19 cellular contexts compared by ENCODE assay signal in genomic region chr18:77422974-77423373, GRCh38.
DNase-seq lines count a peak whose midpoint lies in the region; ATAC-seq and FAIRE-seq lines count a peak whose summit lies in the region.
"Had no signal": no experiment of that assay in that cellular context is flagged by ENCODE, and none has a peak within 500 bp of the region (broad histone marks: within the 10 kb centered on the region; RNA-seq: fewer than 3 reads in every experiment).

No MANE protein-coding gene starts in this region.

- H3K9me3 ChIP-seq in ectodermal cell (ENCODE audit: control insufficient read depth, low read length), result no peaks in the 10 kb centered on the region
- H3K9me3 ChIP-seq: esophagus squamous epithelium, left lung, prostate gland, upper lobe of left lung had no signal

- H3K27ac ChIP-seq in ectodermal cell (ENCODE audit: insufficient read depth, low read depth, low read length, poor library complexity, severe bottlenecking), result no peak overlapping the region
- H3K27ac ChIP-seq: brain microvascular endothelial cell, esophagus squamous epithelium, left lung, prostate gland, upper lobe of left lung had no signal

- peak overlapping the region; percentile 16 for H3K4me3 ChIP-seq in ectodermal cell (ENCODE audit: insufficient read depth, low read depth, low read length)
- H3K4me3 ChIP-seq: esophagus squamous epithelium, left lung, prostate gland, upper lobe of left lung had no signal

- ATAC-seq in GM18867 (IDR thresholded peaks at IDR 0.05; ENCODE audit: unreplicated experiment), result no peak
- ATAC-seq: left lung had no signal

- FAIRE-seq in urothelium cell line (lab: Jason Lieb, UNC) (no peak), frontal cortex (lab: Jason Lieb, UNC) (no peak)

- H3K27me3 ChIP-seq in ectodermal cell (ENCODE audit: control insufficient read depth, insufficient read depth, low read length, poor library complexity, severe bottlenecking), result no peaks in the 10 kb centered on the region
- H3K27me3 ChIP-seq: brain microvascular endothelial cell, esophagus squamous epithelium, left lung, upper lobe of left lung had no signal

- 28 to 39% methylated on average over 2 of the region's 2 CpGs for WGBS in ectodermal cell, 2 experiments

- no peaks in the 10 kb centered on the region for H3K36me3 ChIP-seq in ectodermal cell (ENCODE audit: control insufficient read depth, insufficient read depth, low read length)
- H3K36me3 ChIP-seq: brain microvascular endothelial cell, esophagus squamous epithelium, left lung, prostate gland, upper lobe of left lung had no signal

- DNase-seq in NCI-H82 (lab: John Stamatoyannopoulos, UW) (peak; percentile 5), NCI-H82 treated with DMSO at 0.1 percent for 48 hours (lab: John Stamatoyannopoulos, UW; ENCODE audit: unreplicated experiment) (no peak), NCI-H345 treated with DMSO at 0.1 percent for 48 hours (lab: John Stamatoyannopoulos, UW; ENCODE audit: unreplicated experiment) (peak; percentile 42), urothelium cell line (ENCODE audit: low spot score) (peak; percentile 20), frontal cortex (ENCODE audit: low spot score in 2 of 2) (no peak)
- no peak for DNase-seq in activated effector memory CD4-positive, alpha-beta T cell treated with anti-CD3 and anti-CD28 coated beads, Interleukin-2, amount 50 U/mL, for 16 hours
- DNase-seq: activated CD4-positive, CD25-positive, alpha-beta regulatory T cell treated with anti-CD3 and anti-CD28 coated beads, Interleukin-2, amount 50 U/mL, for 72 hours; activated naive CD4-positive, alpha-beta T cell treated with anti-CD3 and anti-CD28 coated beads, Interleukin-2, amount 10 ng/mL, durations not matched to agents 7 days and 5 days; brain microvascular endothelial cell; dermis blood vessel endothelial cell; esophagus squamous epithelium; HCEC 1CT; left lung; NCI-H524 treated with DMSO at 0.1 percent for 48 hours; stimulated activated naive CD4-positive, alpha-beta T cell; upper lobe of left lung had no signal

- no peaks in the 10 kb centered on the region for H3K4me1 ChIP-seq in ectodermal cell (ENCODE audit: control insufficient read depth, insufficient read depth, low read length)
- H3K4me1 ChIP-seq: esophagus squamous epithelium, left lung, prostate gland, upper lobe of left lung had no signal

Comparison
In these comparisons a context has a peak if more than half of its experiments do, and no peak if none do; other contexts are left out.
1. DNase-seq: peak in NCI-H82 (single experiment), NCI-H345 treated with DMSO at 0.1 percent for 48 hours (single experiment) and urothelium cell line (single experiment); none in NCI-H82 treated with DMSO at 0.1 percent for 48 hours (single experiment), frontal cortex (0 of 2) and activated effector memory CD4-positive, alpha-beta T cell treated with anti-CD3 and anti-CD28 coated beads, Interleukin-2, amount 50 U/mL, for 16 hours (single experiment).